Comparison of ENCODE assay signal across 1 cellular context in the genomic region with DNA sequence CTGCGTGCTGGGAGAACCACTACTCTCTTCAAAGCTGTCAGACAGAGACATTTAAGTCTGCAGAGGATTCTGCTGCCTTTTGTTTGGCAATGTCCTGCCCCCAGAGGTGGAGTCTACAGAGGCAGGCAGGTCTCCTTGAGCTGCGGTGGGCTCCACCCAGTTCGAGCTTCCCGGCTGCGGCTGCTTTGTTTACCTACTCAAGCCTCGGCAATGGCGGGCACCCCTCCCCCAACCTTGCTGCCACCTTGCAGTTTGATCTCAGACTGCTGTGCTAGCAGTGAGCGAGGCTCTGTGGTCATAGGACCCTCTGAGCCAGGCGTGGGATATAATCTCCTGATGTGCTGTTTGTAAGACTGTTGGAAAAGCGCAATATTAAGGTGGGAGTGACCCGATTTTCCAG. TPM values are rescaled to one million over a fixed set of nuclear protein-coding genes. Genes with fewer than 3 reads are reported as not detected.
"Had no signal": no experiment of that assay in that cellular context is flagged by ENCODE, and none has a peak within 500 bp of the region (broad histone marks: within the 10 kb centered on the region; RNA-seq: fewer than 3 reads in every experiment).

No MANE protein-coding gene starts in this region.

RNA-seq across cellular contexts. Expression of a gene that starts 39.6 kb away (rescaled TPM):
- polyA plus RNA-seq: IgD-negative memory B cell had no signal
